Comparison of ENCODE assay signal across 3 cellular contexts in the genomic region with DNA sequence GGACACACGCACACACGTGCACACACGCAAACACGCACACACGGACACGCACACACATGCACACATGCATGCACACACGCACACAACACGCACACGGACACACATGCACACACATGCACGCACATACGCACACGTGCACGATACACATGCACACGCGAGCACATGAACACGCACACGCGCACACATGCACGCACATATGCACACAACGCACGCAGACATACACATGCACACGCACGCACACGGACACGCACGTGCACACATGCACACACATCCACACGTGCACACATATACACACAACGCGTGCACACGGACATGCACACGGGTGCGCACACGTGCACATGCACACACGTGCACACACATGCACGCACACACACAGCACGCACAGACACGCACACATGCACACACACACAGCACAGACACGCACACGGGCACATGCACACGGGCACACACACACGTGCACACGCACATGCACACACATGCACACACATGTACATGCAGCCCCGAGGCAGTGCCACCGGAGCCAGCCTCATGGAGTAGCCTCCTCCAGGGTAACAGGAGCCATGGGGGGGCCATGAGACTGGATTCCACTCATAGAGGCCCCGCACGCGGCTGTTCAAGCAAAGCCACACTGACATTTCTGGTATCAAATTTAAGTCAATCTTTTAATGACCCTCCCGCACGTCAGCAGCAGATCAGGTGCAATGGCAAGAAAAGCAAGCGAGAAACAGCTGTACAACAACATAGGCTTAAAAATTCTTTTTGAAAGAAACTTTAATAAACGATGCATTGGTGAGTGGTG.
TF ChIP-seq lines count a peak whose summit lies in the region.

No MANE protein-coding gene starts in this region.

TF ChIP-seq in A549, 52 proteins besides CTCF, POLR2A, EP300 and RAD21:
- TF ChIP-seq RARB (CRISPR knock-in tag; IDR thresholded peaks at IDR 0.05) (no peak), ZFP36 (IDR thresholded peaks at IDR 0.05; ENCODE audit: borderline replicate concordance, partially characterized antibody) (no peak), MYC (IDR thresholded peaks at IDR 0.05; ENCODE audit: borderline replicate concordance, low read length) (no peak), FOSL2 (IDR thresholded peaks at IDR 0.05) (no peak), FOSL2 (CRISPR knock-in tag; IDR thresholded peaks at IDR 0.05) (no peak), RNF2 (IDR thresholded peaks at IDR 0.05; ENCODE audit: borderline replicate concordance, low read depth) (no peak), REST (IDR thresholded peaks at IDR 0.05) (no peak), SREBF2 (IDR thresholded peaks at IDR 0.05) (no peak), FOXS1 (CRISPR knock-in tag; IDR thresholded peaks at IDR 0.05) (no peak), ESRRA (IDR thresholded peaks at IDR 0.05; ENCODE audit: borderline replicate concordance, low read length) (no peak), JUN (IDR thresholded peaks at IDR 0.05) (no peak), HEYL (CRISPR knock-in tag; IDR thresholded peaks at IDR 0.05) (no peak), TFCP2L1 (CRISPR knock-in tag; IDR thresholded peaks at IDR 0.05) (no peak), HMGXB4 (CRISPR knock-in tag; IDR thresholded peaks at IDR 0.05; ENCODE audit: borderline replicate concordance) (no peak), FOSB (CRISPR knock-in tag; IDR thresholded peaks at IDR 0.05) (no peak), HOXA7 (CRISPR knock-in tag; IDR thresholded peaks at IDR 0.05) (no peak), HDAC2 (IDR thresholded peaks at IDR 0.05) (no peak), RFX5 (IDR thresholded peaks at IDR 0.05) (no peak), BHLHE40 (IDR thresholded peaks at IDR 0.05; ENCODE audit: low read depth, low read length) (no peak)

TF ChIP-seq in GM12878, 131 proteins besides CTCF, POLR2A, EP300 and RAD21:
- TF ChIP-seq, protein P1, sequence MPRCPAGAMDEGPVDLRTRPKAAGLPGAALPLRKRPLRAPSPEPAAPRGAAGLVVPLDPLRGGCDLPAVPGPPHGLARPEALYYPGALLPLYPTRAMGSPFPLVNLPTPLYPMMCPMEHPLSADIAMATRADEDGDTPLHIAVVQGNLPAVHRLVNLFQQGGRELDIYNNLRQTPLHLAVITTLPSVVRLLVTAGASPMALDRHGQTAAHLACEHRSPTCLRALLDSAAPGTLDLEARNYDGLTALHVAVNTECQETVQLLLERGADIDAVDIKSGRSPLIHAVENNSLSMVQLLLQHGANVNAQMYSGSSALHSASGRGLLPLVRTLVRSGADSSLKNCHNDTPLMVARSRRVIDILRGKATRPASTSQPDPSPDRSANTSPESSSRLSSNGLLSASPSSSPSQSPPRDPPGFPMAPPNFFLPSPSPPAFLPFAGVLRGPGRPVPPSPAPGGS (IDR thresholded peaks at IDR 0.05; ENCODE audit: borderline replicate concordance, insufficient read depth, low read depth, low read length, poor library complexity, severe bottlenecking), result peak; percentile 83
- TF ChIP-seq ZSCAN29 (IDR thresholded peaks at IDR 0.05) (no peak), TCF3 (IDR thresholded peaks at IDR 0.05; ENCODE audit: borderline replicate concordance, insufficient read depth, low read depth, low read length) (peak; percentile 72; the same call in 1 of the 2 replicates)
- TF ChIP-seq, protein P2, sequence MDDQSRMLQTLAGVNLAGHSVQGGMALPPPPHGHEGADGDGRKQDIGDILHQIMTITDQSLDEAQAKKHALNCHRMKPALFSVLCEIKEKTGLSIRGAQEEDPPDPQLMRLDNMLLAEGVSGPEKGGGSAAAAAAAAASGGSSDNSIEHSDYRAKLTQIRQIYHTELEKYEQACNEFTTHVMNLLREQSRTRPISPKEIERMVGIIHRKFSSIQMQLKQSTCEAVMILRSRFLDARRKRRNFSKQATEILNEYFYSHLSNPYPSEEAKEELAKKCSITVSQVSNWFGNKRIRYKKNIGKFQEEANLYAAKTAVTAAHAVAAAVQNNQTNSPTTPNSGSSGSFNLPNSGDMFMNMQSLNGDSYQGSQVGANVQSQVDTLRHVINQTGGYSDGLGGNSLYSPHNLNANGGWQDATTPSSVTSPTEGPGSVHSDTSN (IDR thresholded peaks at IDR 0.05; ENCODE audit: insufficient replicate concordance, low read depth, low read length), result peak; percentile 6

TF ChIP-seq in neural cell, 6 proteins besides CTCF, POLR2A, EP300 and RAD21:
- TF ChIP-seq MXI1 (conservative IDR thresholded peaks at IDR 0.05; ENCODE audit: poor library complexity, severe bottlenecking) (no peak), POLR2AphosphoS5 (IDR thresholded peaks at IDR 0.05) (peak; percentile 11)
